Comparison of ENCODE assay signal across 11 cellular contexts in genomic region chr1:149833144-149833543, GRCh38. TPM values are rescaled to one million over a fixed set of nuclear protein-coding genes. Genes with fewer than 3 reads are reported as not detected.
DNase-seq lines count a peak whose midpoint lies in the region; ATAC-seq and TF ChIP-seq lines count a peak whose summit lies in the region.
"Not testable (repeated sequence)": the region's sequence is repeated elsewhere in the genome, so short reads cannot be mapped to it uniquely, and the experiment has no call there.
"Had no signal": no experiment of that assay in that cellular context is flagged by ENCODE, and none has a peak within 500 bp of the region (broad histone marks: within the 10 kb centered on the region; RNA-seq: fewer than 3 reads in every experiment).

No MANE protein-coding gene starts in this region.

- H3K4me3 Mint-ChIP-seq in memory B cell, result not testable (repeated sequence)

- H3K27ac ChIP-seq in RWPE2 (ENCODE audit: poor library complexity, severe bottlenecking), result not testable (repeated sequence)

- H3K4me1 Mint-ChIP-seq in memory B cell, result not testable (repeated sequence)

- H3K4me1 ChIP-seq in RWPE2 (ENCODE audit: insufficient read depth, poor library complexity, severe bottlenecking), result not testable (repeated sequence)

- ATAC-seq in GM18867 (IDR thresholded peaks at IDR 0.05; ENCODE audit: unreplicated experiment) (peak; percentile 11), GM19455 (IDR thresholded peaks at IDR 0.05; ENCODE audit: unreplicated experiment) (peak; percentile 11), HG02678 (IDR thresholded peaks at IDR 0.05; ENCODE audit: unreplicated experiment) (peak; percentile 6), HG03097 (IDR thresholded peaks at IDR 0.05; ENCODE audit: low FRiP score, unreplicated experiment) (peak; percentile 11), RWPE2 (ENCODE audit: low read depth) (peak; percentile 1; the same call in 1 of the 3 replicates), memory B cell (ENCODE audit: low read depth) (peak; percentile 6)
- ATAC-seq in activated naive CD4-positive, alpha-beta T cell treated with anti-CD3 and anti-CD28 coated beads, Interleukin-2, amount 50 U/mL, for 72 hours, result peak; percentile 18 to 29

- not testable (repeated sequence) for H3K9me3 ChIP-seq in RWPE2 (ENCODE audit: severe bottlenecking)

- H3K36me3 Mint-ChIP-seq in activated naive CD4-positive, alpha-beta T cell treated with anti-CD3 and anti-CD28 coated beads, Interleukin-2, amount 50 U/mL, for 72 hours; memory B cell: not testable (repeated sequence)

- H3K27me3 ChIP-seq in RWPE2 (ENCODE audit: insufficient read depth, poor library complexity, severe bottlenecking), result not testable (repeated sequence)

- DNase-seq in RWPE2 (ENCODE audit: low spot score); activated naive CD4-positive, alpha-beta T cell treated with anti-CD3 and anti-CD28 coated beads, Interleukin-2, amount 50 U/mL, for 72 hours (ENCODE audit: low spot score in 2 of 2); memory B cell (ENCODE audit: low spot score in 2 of 2): not testable (repeated sequence)

- not testable (repeated sequence) for H3K36me3 ChIP-seq in RWPE2 (ENCODE audit: low read depth)

- H3K4me3 ChIP-seq in RWPE2 (ENCODE audit: severe bottlenecking), result not testable (repeated sequence)

- H3K27me3 Mint-ChIP-seq in memory B cell, result not testable (repeated sequence)

- H3K9me3 Mint-ChIP-seq in activated naive CD4-positive, alpha-beta T cell treated with anti-CD3 and anti-CD28 coated beads, Interleukin-2, amount 50 U/mL, for 72 hours; memory B cell: not testable (repeated sequence)

- TF ChIP-seq CTCF in RWPE2 (IDR thresholded peaks at IDR 0.05; ENCODE audit: poor library complexity, severe bottlenecking), result not testable (repeated sequence)

- not testable (repeated sequence) for H3K27ac Mint-ChIP-seq in activated naive CD4-positive, alpha-beta T cell treated with anti-CD3 and anti-CD28 coated beads, Interleukin-2, amount 50 U/mL, for 72 hours; memory B cell

RNA-seq across cellular contexts. Expression of gene FCGR1A, which starts 50.6 kb away (rescaled TPM):
- total RNA-seq in activated naive CD4-positive, alpha-beta T cell treated with anti-CD3 and anti-CD28 coated beads, Interleukin-2, amount 50 U/mL, for 72 hours, result not detected
- total RNA-seq: activated CD4-positive, alpha-beta memory T cell treated with anti-CD3 and anti-CD28 coated beads for 36 hours; H4; IMR-90; PC-9 had no signal
